Comparison of ENCODE assay signal across 1 cellular context in genomic region chr3:69266071-69266470, GRCh38.
A peak's percentile ranks its signal among the peaks of the same experiment; 100 is the strongest.
DNase-seq lines count a peak whose midpoint lies in the region; ATAC-seq lines count a peak whose summit lies in the region.
"Not testable (repeated sequence)": the region's sequence is repeated elsewhere in the genome, so short reads cannot be mapped to it uniquely, and the experiment has no call there.

No MANE protein-coding gene starts in this region.

- DNase-seq in natural killer cell treated with Interleukin-12 subunit alpha and Interleukin-12 subunit beta and Interleukin-15 and Interleukin-18, amount 100 ng/mL, for 72 hours (ENCODE audit: low spot score): not testable (repeated sequence)

- not testable (repeated sequence) for H3K9me3 Mint-ChIP-seq in natural killer cell treated with Interleukin-12 subunit alpha and Interleukin-12 subunit beta and Interleukin-15 and Interleukin-18, amount 100 ng/mL, for 72 hours

- not testable (repeated sequence) for H3K27me3 Mint-ChIP-seq in natural killer cell treated with Interleukin-12 subunit alpha and Interleukin-12 subunit beta and Interleukin-15 and Interleukin-18, amount 100 ng/mL, for 72 hours

- ATAC-seq in natural killer cell treated with Interleukin-12 subunit alpha and Interleukin-12 subunit beta and Interleukin-15 and Interleukin-18, amount 100 ng/mL, for 72 hours: peak; percentile 70 to 82

- peaks cover 21% of the 10 kb centered on the region in 2 donors for H3K4me1 Mint-ChIP-seq in natural killer cell treated with Interleukin-12 subunit alpha and Interleukin-12 subunit beta and Interleukin-15 and Interleukin-18, amount 100 ng/mL, for 72 hours (ENCODE audit: low read depth in 2 of 2)

- H3K36me3 Mint-ChIP-seq in natural killer cell treated with Interleukin-12 subunit alpha and Interleukin-12 subunit beta and Interleukin-15 and Interleukin-18, amount 100 ng/mL, for 72 hours: not testable (repeated sequence)

- H3K27ac Mint-ChIP-seq in natural killer cell treated with Interleukin-12 subunit alpha and Interleukin-12 subunit beta and Interleukin-15 and Interleukin-18, amount 100 ng/mL, for 72 hours: peak overlapping the region; percentile 82 to 84

- H3K4me3 Mint-ChIP-seq in natural killer cell treated with Interleukin-12 subunit alpha and Interleukin-12 subunit beta and Interleukin-15 and Interleukin-18, amount 100 ng/mL, for 72 hours: peak overlapping the region; percentile 68
